Comparison of ENCODE assay signal across 15 cellular contexts in genomic region chr5:139132515-139132914, GRCh38.
DNase-seq lines count a peak whose midpoint lies in the region; ATAC-seq and TF ChIP-seq lines count a peak whose summit lies in the region.
"Had no signal": no experiment of that assay in that cellular context is flagged by ENCODE, and none has a peak within 500 bp of the region (broad histone marks: within the 10 kb centered on the region; RNA-seq: fewer than 3 reads in every experiment).

No MANE protein-coding gene starts in this region.

- H3K27me3 ChIP-seq in neural cell (ENCODE audit: insufficient read depth, low read depth, low read length) (no peaks in the 10 kb centered on the region), suprapubic skin (no peaks in the 10 kb centered on the region)
- H3K27me3 ChIP-seq: hepatocyte had no signal

- no peaks in the 10 kb centered on the region for H3F3A ChIP-seq in neural cell (ENCODE audit: insufficient read depth, low read length, poor library complexity, severe bottlenecking)

- no peaks in the 10 kb centered on the region for H3K27me3 Mint-ChIP-seq in activated T-helper 17 cell treated with anti-CD3 and anti-CD28 coated beads, Interleukin-2, amount 50 U/mL, for 72 hours
- H3K27me3 Mint-ChIP-seq: B cell had no signal

- H3K4me1 Mint-ChIP-seq in activated T-helper 17 cell treated with anti-CD3 and anti-CD28 coated beads, Interleukin-2, amount 50 U/mL, for 72 hours = peaks cover 10% of the 10 kb centered on the region

- no peak for TF ChIP-seq EP300 in neural cell (conservative IDR thresholded peaks at IDR 0.05; ENCODE audit: poor library complexity, severe bottlenecking)
- TF ChIP-seq EP300 in suprapubic skin (IDR thresholded peaks at IDR 0.05) = no peak

- no peaks in the 10 kb centered on the region for H3K9me3 Mint-ChIP-seq in activated T-helper 17 cell treated with anti-CD3 and anti-CD28 coated beads, Interleukin-2, amount 50 U/mL, for 72 hours
- H3K9me3 Mint-ChIP-seq: H9 had no signal

- ATAC-seq in activated T-helper 17 cell treated with anti-CD3 and anti-CD28 coated beads, Interleukin-2, amount 50 U/mL, for 72 hours (replicated peaks) = no peak
- no peak for ATAC-seq in GM21723 (IDR thresholded peaks at IDR 0.05; ENCODE audit: unreplicated experiment)
- ATAC-seq: stimulated activated naive CD8-positive, alpha-beta T cell treated with anti-CD3 and anti-CD28 coated beads, Interleukin-15, Interleukin-2, amounts not matched to agents 100 U/mL and 50 U/mL, for 24 hours had no signal

- H3K4me2 ChIP-seq in neural cell (ENCODE audit: low read length) = no peak overlapping the region
- H3K4me2 ChIP-seq: hepatocyte had no signal

- H4K20me1 ChIP-seq in neural cell (ENCODE audit: insufficient read depth) = no peaks in the 10 kb centered on the region

- H3K4me3 Mint-ChIP-seq in activated T-helper 17 cell treated with anti-CD3 and anti-CD28 coated beads, Interleukin-2, amount 50 U/mL, for 72 hours = no peak overlapping the region
- H3K4me3 Mint-ChIP-seq: B cell, H9 had no signal

- peak overlapping the region; percentile 33 for H3K27ac ChIP-seq in neural cell (ENCODE audit: low read length)
- H3K27ac ChIP-seq in suprapubic skin = peak overlapping the region; percentile 64
- H3K27ac ChIP-seq: SK-N-MC had no signal

- no peak for TF ChIP-seq CTCF in neural cell (IDR thresholded peaks at IDR 0.05; ENCODE audit: poor library complexity, severe bottlenecking)
- no peak for TF ChIP-seq CTCF in suprapubic skin (IDR thresholded peaks at IDR 0.05)

- H3K9me3 ChIP-seq in neural cell (ENCODE audit: low read length) (no peaks in the 10 kb centered on the region), suprapubic skin (no peaks in the 10 kb centered on the region)
- H3K9me3 ChIP-seq: mucosa of descending colon had no signal

- H3K36me3 ChIP-seq in neural cell (ENCODE audit: insufficient read depth, low read length) = no peaks in the 10 kb centered on the region
- H3K36me3 ChIP-seq in suprapubic skin = no peaks in the 10 kb centered on the region

- TF ChIP-seq RAD21 in neural cell (conservative IDR thresholded peaks at IDR 0.05) = no peak

- H3K36me3 Mint-ChIP-seq in activated T-helper 17 cell treated with anti-CD3 and anti-CD28 coated beads, Interleukin-2, amount 50 U/mL, for 72 hours (ENCODE audit: low read depth) = no peaks in the 10 kb centered on the region

- no peaks in the 10 kb centered on the region for H3K9me2 ChIP-seq in neural cell (ENCODE audit: insufficient read depth, low read length)

- H3K4me3 ChIP-seq in neural cell (ENCODE audit: low read length) (no peak overlapping the region), suprapubic skin (no peak overlapping the region)
- H3K4me3 ChIP-seq: hepatocyte, mucosa of descending colon, SK-N-MC had no signal

- no peak overlapping the region for H2AFZ ChIP-seq in neural cell (ENCODE audit: low read depth, low read length)
- H2AFZ ChIP-seq: hepatocyte had no signal

- H3K27ac Mint-ChIP-seq in activated T-helper 17 cell treated with anti-CD3 and anti-CD28 coated beads, Interleukin-2, amount 50 U/mL, for 72 hours = peak overlapping the region; percentile 6
- H3K27ac Mint-ChIP-seq: B cell, H9 had no signal

- H3K4me1 ChIP-seq in suprapubic skin = peaks cover 20% of the 10 kb centered on the region

- H3K79me2 ChIP-seq in neural cell (replicated peaks; ENCODE audit: insufficient read depth, low read length) = no peaks in the 10 kb centered on the region

- no peak for TF ChIP-seq POLR2A in suprapubic skin (IDR thresholded peaks at IDR 0.05)

- WGBS in suprapubic skin = 67% methylated on average over 3 of the region's 3 CpGs

- H3K9ac ChIP-seq in neural cell (ENCODE audit: low read length) = no peak overlapping the region

- DNase-seq in cerebellar cortex (ENCODE audit: low spot score) (peak; percentile 58), suprapubic skin (ENCODE audit: low spot score in 2 of 2) (no peak), NCI-H226 (no peak), NCI-H1092 treated with DMSO at 0.1 percent for 48 hours (lab: John Stamatoyannopoulos, UW) (no peak)
- DNase-seq: effector CD4-positive, alpha-beta T cell; H9; mucosa of descending colon; stimulated activated naive CD8-positive, alpha-beta T cell treated with anti-CD3 and anti-CD28 coated beads, Interleukin-15, Interleukin-2, amounts not matched to agents 100 U/mL and 50 U/mL, for 24 hours; T1000 had no signal

TF ChIP-seq in neural cell, 6 proteins besides CTCF, POLR2A, EP300 and RAD21:
- TF ChIP-seq MXI1 (conservative IDR thresholded peaks at IDR 0.05; ENCODE audit: poor library complexity, severe bottlenecking) (no peak), SMC3 (conservative IDR thresholded peaks at IDR 0.05; ENCODE audit: poor library complexity) (no peak), EZH2 (IDR thresholded peaks at IDR 0.05; ENCODE audit: borderline replicate concordance, insufficient read depth, low read length, poor library complexity, severe bottlenecking) (no peak), POLR2AphosphoS5 (IDR thresholded peaks at IDR 0.05) (no peak), TAF1 (IDR thresholded peaks at IDR 0.05; ENCODE audit: low read depth) (no peak)
- TF ChIP-seq, protein P1, sequence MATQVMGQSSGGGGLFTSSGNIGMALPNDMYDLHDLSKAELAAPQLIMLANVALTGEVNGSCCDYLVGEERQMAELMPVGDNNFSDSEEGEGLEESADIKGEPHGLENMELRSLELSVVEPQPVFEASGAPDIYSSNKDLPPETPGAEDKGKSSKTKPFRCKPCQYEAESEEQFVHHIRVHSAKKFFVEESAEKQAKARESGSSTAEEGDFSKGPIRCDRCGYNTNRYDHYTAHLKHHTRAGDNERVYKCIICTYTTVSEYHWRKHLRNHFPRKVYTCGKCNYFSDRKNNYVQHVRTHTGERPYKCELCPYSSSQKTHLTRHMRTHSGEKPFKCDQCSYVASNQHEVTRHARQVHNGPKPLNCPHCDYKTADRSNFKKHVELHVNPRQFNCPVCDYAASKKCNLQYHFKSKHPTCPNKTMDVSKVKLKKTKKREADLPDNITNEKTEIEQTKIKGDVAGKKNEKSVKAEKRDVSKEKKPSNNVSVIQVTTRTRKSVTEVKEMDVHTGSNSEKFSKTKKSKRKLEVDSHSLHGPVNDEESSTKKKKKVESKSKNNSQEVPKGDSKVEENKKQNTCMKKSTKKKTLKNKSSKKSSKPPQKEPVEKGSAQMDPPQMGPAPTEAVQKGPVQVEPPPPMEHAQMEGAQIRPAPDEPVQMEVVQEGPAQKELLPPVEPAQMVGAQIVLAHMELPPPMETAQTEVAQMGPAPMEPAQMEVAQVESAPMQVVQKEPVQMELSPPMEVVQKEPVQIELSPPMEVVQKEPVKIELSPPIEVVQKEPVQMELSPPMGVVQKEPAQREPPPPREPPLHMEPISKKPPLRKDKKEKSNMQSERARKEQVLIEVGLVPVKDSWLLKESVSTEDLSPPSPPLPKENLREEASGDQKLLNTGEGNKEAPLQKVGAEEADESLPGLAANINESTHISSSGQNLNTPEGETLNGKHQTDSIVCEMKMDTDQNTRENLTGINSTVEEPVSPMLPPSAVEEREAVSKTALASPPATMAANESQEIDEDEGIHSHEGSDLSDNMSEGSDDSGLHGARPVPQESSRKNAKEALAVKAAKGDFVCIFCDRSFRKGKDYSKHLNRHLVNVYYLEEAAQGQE (IDR thresholded peaks at IDR 0.05; ENCODE audit: borderline replicate concordance) = no peak
TF ChIP-seq in neural cell: peak in this region for 0.
